13 cellular contexts compared by ENCODE assay signal in genomic region chr1:90919900-90920299, GRCh38.
DNase-seq lines count a peak whose midpoint lies in the region; ATAC-seq and TF ChIP-seq lines count a peak whose summit lies in the region.
"Had no signal": no experiment of that assay in that cellular context is flagged by ENCODE, and none has a peak within 500 bp of the region (broad histone marks: within the 10 kb centered on the region; RNA-seq: fewer than 3 reads in every experiment).

No MANE protein-coding gene starts in this region.

- no peaks in the 10 kb centered on the region for H3K27me3 ChIP-seq in CD8-positive, alpha-beta T cell (ENCODE audit: insufficient read depth, low read length)

- H3K36me3 ChIP-seq in CD8-positive, alpha-beta T cell (ENCODE audit: insufficient read depth, low read length), result peaks cover 6% of the 10 kb centered on the region

- TF ChIP-seq CTCF in CD8-positive, alpha-beta T cell (IDR thresholded peaks at IDR 0.05), result no peak
- no peak for TF ChIP-seq CTCF in WTC11 (IDR thresholded peaks at IDR 0.05)

- H3K9me3 ChIP-seq in CD8-positive, alpha-beta T cell (ENCODE audit: low read length), result no peaks in the 10 kb centered on the region

- peaks cover 31% of the 10 kb centered on the region for H3K36me3 Mint-ChIP-seq in CD8-positive, alpha-beta T cell
- peaks cover 6% of the 10 kb centered on the region for H3K36me3 Mint-ChIP-seq in WTC11

- intact Hi-C loops in CD8-positive, alpha-beta T cell (cut with DNase I, micrococcal nuclease), result loop anchor here in 1 of 2 experiments (2.0 kb wide), 1 partner anchor 15 kb away; no protein-coding TSS in a partner anchor

- H3K27me3 Mint-ChIP-seq in CD8-positive, alpha-beta T cell (ENCODE audit: low read depth), result no peaks in the 10 kb centered on the region
- no peaks in the 10 kb centered on the region for H3K27me3 Mint-ChIP-seq in WTC11 (ENCODE audit: low read depth)

- peak overlapping the region; percentile 70 for H3K27ac Mint-ChIP-seq in CD8-positive, alpha-beta T cell
- H3K27ac Mint-ChIP-seq in WTC11, result peak overlapping the region; percentile 87; the same call in 1 of the 2 replicates
- H3K27ac Mint-ChIP-seq: CD14-positive monocyte had no signal

- peaks cover 60% of the 10 kb centered on the region for H3K4me1 Mint-ChIP-seq in CD8-positive, alpha-beta T cell (ENCODE audit: low read depth)
- peaks cover 63% of the 10 kb centered on the region for H3K4me1 Mint-ChIP-seq in WTC11

- no peak for ATAC-seq in CD8-positive, alpha-beta T cell
- ATAC-seq in GM18909 (IDR thresholded peaks at IDR 0.05; ENCODE audit: poor library complexity, unreplicated experiment), result peak; percentile 28
- ATAC-seq in WTC11, result no peak
- ATAC-seq in GM18519 (IDR thresholded peaks at IDR 0.05; ENCODE audit: low FRiP score, unreplicated experiment), result no peak
- no peak for ATAC-seq in GM21619 (IDR thresholded peaks at IDR 0.05; ENCODE audit: unreplicated experiment)

- CTCF ChIA-PET in CD8-positive, alpha-beta T cell (lab: Charles Lee), result no interaction called here
- CTCF ChIA-PET in WTC11 (lab: Charles Lee), result interaction anchor here (1.7 kb wide), 1 partner anchor 196 kb away, joined by 6 read pairs; no protein-coding TSS in a partner anchor
- CTCF ChIA-PET in HEK293T (lab: Yijun Ruan, JAX), result no interaction called here

- no peak overlapping the region for H3K4me3 Mint-ChIP-seq in CD8-positive, alpha-beta T cell
- no peak overlapping the region for H3K4me3 Mint-ChIP-seq in WTC11
- H3K4me3 Mint-ChIP-seq: CD14-positive monocyte had no signal

- H3K4me1 ChIP-seq in CD8-positive, alpha-beta T cell (ENCODE audit: insufficient read depth, low read length), result peaks cover 58% of the 10 kb centered on the region

- no peak overlapping the region for H3K27ac ChIP-seq in CD8-positive, alpha-beta T cell (ENCODE audit: low read depth, low read length)

- no peak overlapping the region for H3K4me3 ChIP-seq in CD8-positive, alpha-beta T cell (ENCODE audit: low read depth, low read length)

- no peaks in the 10 kb centered on the region for H3K9me3 Mint-ChIP-seq in CD8-positive, alpha-beta T cell
- no peaks in the 10 kb centered on the region for H3K9me3 Mint-ChIP-seq in WTC11
- H3K9me3 Mint-ChIP-seq: CD14-positive monocyte had no signal

- DNase-seq in CD8-positive, alpha-beta T cell, result no peak
- DNase-seq in WTC11 (ENCODE audit: low spot score) (no peak), left kidney (ENCODE audit: low read depth, low spot score) (peak; percentile 2), HEK293T (ENCODE audit: extremely low spot score) (no peak), NCI-H1436 (lab: John Stamatoyannopoulos, UW) (no peak)
- DNase-seq: cerebellar nuclear complex; NCI-H524; occipital lobe; stimulated activated CD4-positive, alpha-beta T cell treated with anti-CD3 and anti-CD28 coated beads, Interleukin-15, amount 100 ng/mL, for 24 hours had no signal

- POLR2A ChIA-PET in CD8-positive, alpha-beta T cell (lab: Charles Lee), result no interaction called here
- POLR2A ChIA-PET in WTC11 (lab: Charles Lee) (no interaction called here), HEK293T (lab: Yijun Ruan, JAX) (no interaction called here)

TF ChIP-seq in WTC11, 78 proteins besides CTCF, POLR2A, EP300 and RAD21 (continues in another document):
- TF ChIP-seq E2F5 (CRISPR knock-in tag; IDR thresholded peaks at IDR 0.05) (no peak), ZNF232 (CRISPR knock-in tag; IDR thresholded peaks at IDR 0.05) (no peak), ELF4 (CRISPR knock-in tag; IDR thresholded peaks at IDR 0.05; ENCODE audit: low read depth) (no peak), EMX1 (CRISPR knock-in tag; IDR thresholded peaks at IDR 0.05) (no peak), NFYB (CRISPR knock-in tag; conservative IDR thresholded peaks at IDR 0.05; ENCODE audit: low read depth) (no peak), ZNF512 (CRISPR knock-in tag; IDR thresholded peaks at IDR 0.05; ENCODE audit: borderline replicate concordance) (no peak), ZNF396 (CRISPR knock-in tag; IDR thresholded peaks at IDR 0.05; ENCODE audit: borderline replicate concordance) (no peak), ERG (CRISPR knock-in tag; IDR thresholded peaks at IDR 0.05) (no peak), NFATC4 (CRISPR knock-in tag; IDR thresholded peaks at IDR 0.05) (no peak), ZNF423 (CRISPR knock-in tag; IDR thresholded peaks at IDR 0.05) (no peak)

TF ChIP-seq in HEK293T, 16 proteins besides CTCF, POLR2A, EP300 and RAD21:
- TF ChIP-seq BHLHE40 (IDR thresholded peaks at IDR 0.05; ENCODE audit: borderline replicate concordance) (no peak), ARNT (IDR thresholded peaks at IDR 0.05) (no peak), FOXA1 (IDR thresholded peaks at IDR 0.05) (no peak), ELF4 (IDR thresholded peaks at IDR 0.05) (no peak), FOXK2 (IDR thresholded peaks at IDR 0.05) (no peak), SP1 (IDR thresholded peaks at IDR 0.05) (no peak)
